Comparison of ENCODE assay signal across 20 cellular contexts in genomic region chr12:18837025-18837424, GRCh38.
DNase-seq lines count a peak whose midpoint lies in the region; ATAC-seq lines count a peak whose summit lies in the region.
"Had no signal": no experiment of that assay in that cellular context is flagged by ENCODE, and none has a peak within 500 bp of the region (broad histone marks: within the 10 kb centered on the region; RNA-seq: fewer than 3 reads in every experiment).

No MANE protein-coding gene starts in this region.

- ATAC-seq in HG03354 (IDR thresholded peaks at IDR 0.05; ENCODE audit: poor library complexity, severe bottlenecking, unreplicated experiment): no peak
- ATAC-seq: Right ventricle myocardium inferior had no signal

- DNase-seq in Ammon's horn (ENCODE audit: low spot score): peak; percentile 60
- peak; percentile 52 for DNase-seq in NCI-H1694 (lab: John Stamatoyannopoulos, UW)
- DNase-seq in dedifferentiated amniotic fluid mesenchymal stem cell (ENCODE audit: extremely low spot score): peak; percentile 39
- DNase-seq in left kidney (ENCODE audit: low read depth, low spot score): peak; percentile 19
- no peak for DNase-seq in effector CD8-positive, alpha-beta T cell (lab: John Stamatoyannopoulos, UW)
- no peak for DNase-seq in NCI-H345 (lab: John Stamatoyannopoulos, UW)
- DNase-seq in DMS79 treated with DMSO at 0.1 percent for 48 hours (lab: John Stamatoyannopoulos, UW): no peak
- DNase-seq: activated CD4-positive, alpha-beta memory T cell treated with anti-CD3 and anti-CD28 coated beads, Interleukin-2, amount 10 ng/mL, durations not matched to agents 7 days and 5 days; activated T-cell treated with anti-CD3 and anti-CD28 coated beads, Interleukin-2, amount 50 U/mL, for 24 hours; AML-193; Calu3; GDM1; kidney; NCI-H2171 treated with DMSO at 0.1 percent for 48 hours; nephron progenitor cell; small intestine; stimulated activated CD4-positive, alpha-beta T cell treated with anti-CD3 and anti-CD28 coated beads, Interleukin-4, amount 100 ng/mL, for 24 hours; T-helper 1 cell had no signal

Comparison
In these comparisons a context has a peak if more than half of its experiments do, and no peak if none do; other contexts are left out.
1. DNase-seq: peak in Ammon's horn (single experiment), NCI-H1694 (single experiment), dedifferentiated amniotic fluid mesenchymal stem cell (single experiment) and left kidney (single experiment); none in effector CD8-positive, alpha-beta T cell (single experiment), NCI-H345 (single experiment) and DMS79 treated with DMSO at 0.1 percent for 48 hours (single experiment).